21 cellular contexts compared by ENCODE assay signal in genomic region chr2:238663586-238663985, GRCh38.
DNase-seq lines count a peak whose midpoint lies in the region; ATAC-seq and TF ChIP-seq lines count a peak whose summit lies in the region.
"Had no signal": no experiment of that assay in that cellular context is flagged by ENCODE, and none has a peak within 500 bp of the region (broad histone marks: within the 10 kb centered on the region; RNA-seq: fewer than 3 reads in every experiment).

No MANE protein-coding gene starts in this region.

- H3K9me3 ChIP-seq in neural progenitor cell (ENCODE audit: low read depth): peaks cover 3% of the 10 kb centered on the region
- H3K9me3 ChIP-seq: Caco-2 had no signal

- no peak overlapping the region for H3K27ac Mint-ChIP-seq in activated CD4-positive, alpha-beta T cell treated with anti-CD3 and anti-CD28 coated beads, Interleukin-2, amount 10 ng/mL, durations not matched to agents 24 days and 14 days
- H3K27ac Mint-ChIP-seq in neural progenitor cell: no peak overlapping the region
- H3K27ac Mint-ChIP-seq: B cell; CD4-positive, alpha-beta T cell; CD8-positive, alpha-beta T cell had no signal

- no peaks in the 10 kb centered on the region for H3F3A ChIP-seq in neural progenitor cell (ENCODE audit: low read depth)

- peak; percentile 34 for DNase-seq in activated CD4-positive, alpha-beta T cell treated with anti-CD3 and anti-CD28 coated beads, Interleukin-2, amount 10 ng/mL, durations not matched to agents 24 days and 14 days
- DNase-seq in activated CD4-positive, alpha-beta T cell treated with anti-CD3 and anti-CD28 coated beads, Interleukin-2, amount 50 U/mL, for 1 hour: no peak
- peak; percentile 35 for DNase-seq in islet precursor cell
- DNase-seq in neural progenitor cell (ENCODE audit: low spot score): no peak
- DNase-seq: AML-193; Caco-2; Calu3; CD4-positive, alpha-beta T cell; CD8-positive, alpha-beta T cell; DMS53; DMS79; DND-41; EL; GDM1 had no signal

- H3K9ac ChIP-seq in neural progenitor cell: no peak overlapping the region
- H3K9ac ChIP-seq: BLaER1 treated with 17β-estradiol and CSF1 and Interleukin-3, amounts not matched to agents 10 nM and 100 nM had no signal

- no peak for ATAC-seq in HG03280 (IDR thresholded peaks at IDR 0.05; ENCODE audit: unreplicated experiment)
- ATAC-seq: A549; CD8-positive, alpha-beta T cell; GM12878 had no signal

- no peaks in the 10 kb centered on the region for H3K27me3 ChIP-seq in neural progenitor cell
- H3K27me3 ChIP-seq: BLaER1 treated with 17β-estradiol and CSF1 and Interleukin-3, amounts not matched to agents 10 nM and 100 nM had no signal

- H3K27me3 Mint-ChIP-seq in activated CD4-positive, alpha-beta T cell treated with anti-CD3 and anti-CD28 coated beads, Interleukin-2, amount 10 ng/mL, durations not matched to agents 24 days and 14 days: peaks cover 14% of the 10 kb centered on the region
- peaks cover 2% of the 10 kb centered on the region for H3K27me3 Mint-ChIP-seq in neural progenitor cell (ENCODE audit: insufficient read depth, low read depth)

- no peak for TF ChIP-seq CTCF in neural progenitor cell (IDR thresholded peaks at IDR 0.05)

- no peaks in the 10 kb centered on the region for H3K36me3 ChIP-seq in neural progenitor cell
- H3K36me3 ChIP-seq: BLaER1 treated with 17β-estradiol and CSF1 and Interleukin-3, amounts not matched to agents 10 nM and 100 nM had no signal

- no peak overlapping the region for H2AFZ ChIP-seq in neural progenitor cell (replicated peaks)

- H3K4me3 Mint-ChIP-seq in activated CD4-positive, alpha-beta T cell treated with anti-CD3 and anti-CD28 coated beads, Interleukin-2, amount 10 ng/mL, durations not matched to agents 24 days and 14 days: no peak overlapping the region
- no peak overlapping the region for H3K4me3 Mint-ChIP-seq in neural progenitor cell
- H3K4me3 Mint-ChIP-seq: B cell; CD4-positive, alpha-beta T cell; CD8-positive, alpha-beta T cell had no signal

- H3K9me3 Mint-ChIP-seq in activated CD4-positive, alpha-beta T cell treated with anti-CD3 and anti-CD28 coated beads, Interleukin-2, amount 10 ng/mL, durations not matched to agents 24 days and 14 days: peaks cover 8% of the 10 kb centered on the region
- H3K9me3 Mint-ChIP-seq in neural progenitor cell: peaks cover 4% of the 10 kb centered on the region

- no peak overlapping the region for H3K4me3 ChIP-seq in neural progenitor cell
- H3K4me3 ChIP-seq: A549; BLaER1 treated with 17β-estradiol and CSF1 and Interleukin-3, amounts not matched to agents 10 nM and 100 nM; GM12878 had no signal

- H3K4me1 ChIP-seq in neural progenitor cell: no peaks in the 10 kb centered on the region
- H3K4me1 ChIP-seq: A549, Caco-2 had no signal

- intact Hi-C loops in activated CD4-positive, alpha-beta T cell treated with anti-CD3 and anti-CD28 coated beads, Interleukin-2, amount 10 ng/mL, durations not matched to agents 24 days and 14 days (cut with micrococcal nuclease): no loop called here

- no peak overlapping the region for H3K27ac ChIP-seq in neural progenitor cell
- H3K27ac ChIP-seq: 22Rv1; A549; BLaER1 treated with 17β-estradiol and CSF1 and Interleukin-3, amounts not matched to agents 10 nM and 100 nM; C4-2B had no signal

- no peaks in the 10 kb centered on the region for H4K20me1 ChIP-seq in neural progenitor cell (ENCODE audit: low read depth)
- H4K20me1 ChIP-seq: BLaER1 treated with 17β-estradiol and CSF1 and Interleukin-3, amounts not matched to agents 10 nM and 100 nM had no signal

- H3K4me1 Mint-ChIP-seq in activated CD4-positive, alpha-beta T cell treated with anti-CD3 and anti-CD28 coated beads, Interleukin-2, amount 10 ng/mL, durations not matched to agents 24 days and 14 days: no peaks in the 10 kb centered on the region
- no peaks in the 10 kb centered on the region for H3K4me1 Mint-ChIP-seq in neural progenitor cell
- H3K4me1 Mint-ChIP-seq: B cell had no signal

- no peaks in the 10 kb centered on the region for H3K36me3 Mint-ChIP-seq in activated CD4-positive, alpha-beta T cell treated with anti-CD3 and anti-CD28 coated beads, Interleukin-2, amount 10 ng/mL, durations not matched to agents 24 days and 14 days (ENCODE audit: low read depth)
- no peaks in the 10 kb centered on the region for H3K36me3 Mint-ChIP-seq in neural progenitor cell
- H3K36me3 Mint-ChIP-seq: CD8-positive, alpha-beta T cell had no signal

- H3K4me2 ChIP-seq in neural progenitor cell: no peak overlapping the region
- H3K4me2 ChIP-seq: A549; BLaER1 treated with 17β-estradiol and CSF1 and Interleukin-3, amounts not matched to agents 10 nM and 100 nM had no signal

- no peaks in the 10 kb centered on the region for H3K79me2 ChIP-seq in neural progenitor cell (ENCODE audit: low read depth)

Comparison
In these comparisons a context has a peak if more than half of its experiments do, and no peak if none do; other contexts are left out.
1. DNase-seq: peak in activated CD4-positive, alpha-beta T cell treated with anti-CD3 and anti-CD28 coated beads, Interleukin-2, amount 10 ng/mL, durations not matched to agents 24 days and 14 days (single experiment) and islet precursor cell (single experiment); none in activated CD4-positive, alpha-beta T cell treated with anti-CD3 and anti-CD28 coated beads, Interleukin-2, amount 50 U/mL, for 1 hour (single experiment) and neural progenitor cell (single experiment).